ENCODE assay signal across 1 cellular context in the genomic region with DNA sequence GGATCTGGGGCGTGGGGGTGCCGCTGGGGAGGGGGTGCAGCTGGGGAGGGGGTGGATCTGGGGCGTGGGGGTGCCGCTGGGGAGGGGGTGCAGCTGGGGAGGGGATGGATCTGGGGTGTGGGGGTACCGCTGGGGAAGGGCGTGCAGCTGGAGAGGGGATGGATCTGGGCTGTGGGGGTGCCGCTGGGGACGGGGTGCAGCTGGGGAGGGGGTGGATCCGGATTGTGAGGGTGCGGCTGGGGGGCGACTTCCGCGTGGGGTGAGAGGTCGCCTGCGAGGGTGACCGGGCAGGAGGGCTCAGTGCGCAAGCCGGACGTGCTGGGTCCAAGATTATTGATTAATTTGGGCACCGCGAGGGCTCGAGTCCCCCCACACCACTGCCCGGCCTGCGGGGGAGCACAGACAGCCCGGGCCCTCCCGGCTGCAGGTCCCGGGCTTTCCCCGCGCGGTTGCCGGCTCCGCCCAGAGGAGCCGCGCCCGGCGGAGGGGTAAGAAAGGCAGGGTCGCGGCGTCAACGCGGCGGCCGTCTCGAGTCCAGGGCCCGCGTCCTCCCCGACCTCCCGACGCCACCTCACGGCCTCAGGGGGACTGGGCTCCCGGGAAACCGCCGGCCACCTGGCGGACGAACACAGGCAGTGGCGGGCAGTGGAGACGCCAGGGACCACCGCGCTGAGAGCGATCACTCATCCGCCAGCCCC.
A peak's percentile ranks its signal among the peaks of the same experiment; 100 is the strongest.
TF ChIP-seq lines count a peak whose summit lies in the region.

No MANE protein-coding gene starts in this region.

TF ChIP-seq in HepG2, 621 proteins besides CTCF, POLR2A, EP300 and RAD21 (continued from another document and continues in another):
- TF ChIP-seq, protein P1, sequence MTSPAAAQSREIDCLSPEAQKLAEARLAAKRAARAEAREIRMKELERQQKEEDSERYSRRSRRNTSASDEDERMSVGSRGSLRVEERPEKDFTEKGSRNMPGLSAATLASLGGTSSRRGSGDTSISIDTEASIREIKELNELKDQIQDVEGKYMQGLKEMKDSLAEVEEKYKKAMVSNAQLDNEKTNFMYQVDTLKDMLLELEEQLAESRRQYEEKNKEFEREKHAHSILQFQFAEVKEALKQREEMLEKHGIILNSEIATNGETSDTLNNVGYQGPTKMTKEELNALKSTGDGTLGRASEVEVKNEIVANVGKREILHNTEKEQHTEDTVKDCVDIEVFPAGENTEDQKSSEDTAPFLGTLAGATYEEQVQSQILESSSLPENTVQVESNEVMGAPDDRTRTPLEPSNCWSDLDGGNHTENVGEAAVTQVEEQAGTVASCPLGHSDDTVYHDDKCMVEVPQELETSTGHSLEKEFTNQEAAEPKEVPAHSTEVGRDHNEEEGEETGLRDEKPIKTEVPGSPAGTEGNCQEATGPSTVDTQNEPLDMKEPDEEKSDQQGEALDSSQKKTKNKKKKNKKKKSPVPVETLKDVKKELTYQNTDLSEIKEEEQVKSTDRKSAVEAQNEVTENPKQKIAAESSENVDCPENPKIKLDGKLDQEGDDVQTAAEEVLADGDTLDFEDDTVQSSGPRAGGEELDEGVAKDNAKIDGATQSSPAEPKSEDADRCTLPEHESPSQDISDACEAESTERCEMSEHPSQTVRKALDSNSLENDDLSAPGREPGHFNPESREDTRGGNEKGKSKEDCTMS (CRISPR knock-in tag; conservative IDR thresholded peaks at IDR 0.05), result no peak
- TF ChIP-seq, protein P2, sequence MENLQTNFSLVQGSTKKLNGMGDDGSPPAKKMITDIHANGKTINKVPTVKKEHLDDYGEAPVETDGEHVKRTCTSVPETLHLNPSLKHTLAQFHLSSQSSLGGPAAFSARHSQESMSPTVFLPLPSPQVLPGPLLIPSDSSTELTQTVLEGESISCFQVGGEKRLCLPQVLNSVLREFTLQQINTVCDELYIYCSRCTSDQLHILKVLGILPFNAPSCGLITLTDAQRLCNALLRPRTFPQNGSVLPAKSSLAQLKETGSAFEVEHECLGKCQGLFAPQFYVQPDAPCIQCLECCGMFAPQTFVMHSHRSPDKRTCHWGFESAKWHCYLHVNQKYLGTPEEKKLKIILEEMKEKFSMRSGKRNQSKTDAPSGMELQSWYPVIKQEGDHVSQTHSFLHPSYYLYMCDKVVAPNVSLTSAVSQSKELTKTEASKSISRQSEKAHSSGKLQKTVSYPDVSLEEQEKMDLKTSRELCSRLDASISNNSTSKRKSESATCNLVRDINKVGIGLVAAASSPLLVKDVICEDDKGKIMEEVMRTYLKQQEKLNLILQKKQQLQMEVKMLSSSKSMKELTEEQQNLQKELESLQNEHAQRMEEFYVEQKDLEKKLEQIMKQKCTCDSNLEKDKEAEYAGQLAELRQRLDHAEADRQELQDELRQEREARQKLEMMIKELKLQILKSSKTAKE (CRISPR knock-in tag; IDR thresholded peaks at IDR 0.05; ENCODE audit: borderline replicate concordance), result no peak
- TF ChIP-seq RBFOX2 (IDR thresholded peaks at IDR 0.05; ENCODE audit: low read depth, low read length), result no peak
- TF ChIP-seq, protein P3, sequence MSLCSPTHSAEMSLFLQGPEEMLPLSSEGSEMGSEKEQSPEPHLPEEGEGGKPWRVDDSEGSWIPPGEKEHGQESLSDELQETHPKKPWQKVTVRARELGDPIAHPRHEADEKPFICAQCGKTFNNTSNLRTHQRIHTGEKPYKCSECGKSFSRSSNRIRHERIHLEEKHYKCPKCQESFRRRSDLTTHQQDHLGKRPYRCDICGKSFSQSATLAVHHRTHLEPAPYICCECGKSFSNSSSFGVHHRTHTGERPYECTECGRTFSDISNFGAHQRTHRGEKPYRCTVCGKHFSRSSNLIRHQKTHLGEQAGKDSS (CRISPR knock-in tag; IDR thresholded peaks at IDR 0.05; ENCODE audit: borderline replicate concordance, low read depth), result no peak
- TF ChIP-seq MEIS1 (CRISPR knock-in tag; IDR thresholded peaks at IDR 0.05; ENCODE audit: borderline replicate concordance), result no peak
- no peak for TF ChIP-seq KAT7 (CRISPR knock-in tag; IDR thresholded peaks at IDR 0.05; ENCODE audit: borderline replicate concordance)
- TF ChIP-seq, protein P4, sequence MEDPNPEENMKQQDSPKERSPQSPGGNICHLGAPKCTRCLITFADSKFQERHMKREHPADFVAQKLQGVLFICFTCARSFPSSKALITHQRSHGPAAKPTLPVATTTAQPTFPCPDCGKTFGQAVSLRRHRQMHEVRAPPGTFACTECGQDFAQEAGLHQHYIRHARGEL (CRISPR knock-in tag; IDR thresholded peaks at IDR 0.05), result no peak
- TF ChIP-seq NR2C2 (CRISPR knock-in tag; IDR thresholded peaks at IDR 0.05; ENCODE audit: borderline replicate concordance), result no peak; the same call in 1 of the 2 replicates
- TF ChIP-seq RNF2 (conservative IDR thresholded peaks at IDR 0.05; ENCODE audit: low read depth), result no peak
- no peak for TF ChIP-seq ZNF720 (CRISPR knock-in tag; IDR thresholded peaks at IDR 0.05)
- TF ChIP-seq ZZZ3 (CRISPR knock-in tag; IDR thresholded peaks at IDR 0.05; ENCODE audit: borderline replicate concordance), result no peak
- TF ChIP-seq, protein P5, sequence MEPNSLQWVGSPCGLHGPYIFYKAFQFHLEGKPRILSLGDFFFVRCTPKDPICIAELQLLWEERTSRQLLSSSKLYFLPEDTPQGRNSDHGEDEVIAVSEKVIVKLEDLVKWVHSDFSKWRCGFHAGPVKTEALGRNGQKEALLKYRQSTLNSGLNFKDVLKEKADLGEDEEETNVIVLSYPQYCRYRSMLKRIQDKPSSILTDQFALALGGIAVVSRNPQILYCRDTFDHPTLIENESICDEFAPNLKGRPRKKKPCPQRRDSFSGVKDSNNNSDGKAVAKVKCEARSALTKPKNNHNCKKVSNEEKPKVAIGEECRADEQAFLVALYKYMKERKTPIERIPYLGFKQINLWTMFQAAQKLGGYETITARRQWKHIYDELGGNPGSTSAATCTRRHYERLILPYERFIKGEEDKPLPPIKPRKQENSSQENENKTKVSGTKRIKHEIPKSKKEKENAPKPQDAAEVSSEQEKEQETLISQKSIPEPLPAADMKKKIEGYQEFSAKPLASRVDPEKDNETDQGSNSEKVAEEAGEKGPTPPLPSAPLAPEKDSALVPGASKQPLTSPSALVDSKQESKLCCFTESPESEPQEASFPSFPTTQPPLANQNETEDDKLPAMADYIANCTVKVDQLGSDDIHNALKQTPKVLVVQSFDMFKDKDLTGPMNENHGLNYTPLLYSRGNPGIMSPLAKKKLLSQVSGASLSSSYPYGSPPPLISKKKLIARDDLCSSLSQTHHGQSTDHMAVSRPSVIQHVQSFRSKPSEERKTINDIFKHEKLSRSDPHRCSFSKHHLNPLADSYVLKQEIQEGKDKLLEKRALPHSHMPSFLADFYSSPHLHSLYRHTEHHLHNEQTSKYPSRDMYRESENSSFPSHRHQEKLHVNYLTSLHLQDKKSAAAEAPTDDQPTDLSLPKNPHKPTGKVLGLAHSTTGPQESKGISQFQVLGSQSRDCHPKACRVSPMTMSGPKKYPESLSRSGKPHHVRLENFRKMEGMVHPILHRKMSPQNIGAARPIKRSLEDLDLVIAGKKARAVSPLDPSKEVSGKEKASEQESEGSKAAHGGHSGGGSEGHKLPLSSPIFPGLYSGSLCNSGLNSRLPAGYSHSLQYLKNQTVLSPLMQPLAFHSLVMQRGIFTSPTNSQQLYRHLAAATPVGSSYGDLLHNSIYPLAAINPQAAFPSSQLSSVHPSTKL (CRISPR knock-in tag; IDR thresholded peaks at IDR 0.05), result peak; percentile 34; the same call in 1 of the 2 replicates
- no peak for TF ChIP-seq NFIC (IDR thresholded peaks at IDR 0.05; ENCODE audit: low read length)
- TF ChIP-seq NONO (IDR thresholded peaks at IDR 0.05), result no peak
- TF ChIP-seq NONO (CRISPR knock-in tag; conservative IDR thresholded peaks at IDR 0.05), result no peak
- TF ChIP-seq, protein P6, sequence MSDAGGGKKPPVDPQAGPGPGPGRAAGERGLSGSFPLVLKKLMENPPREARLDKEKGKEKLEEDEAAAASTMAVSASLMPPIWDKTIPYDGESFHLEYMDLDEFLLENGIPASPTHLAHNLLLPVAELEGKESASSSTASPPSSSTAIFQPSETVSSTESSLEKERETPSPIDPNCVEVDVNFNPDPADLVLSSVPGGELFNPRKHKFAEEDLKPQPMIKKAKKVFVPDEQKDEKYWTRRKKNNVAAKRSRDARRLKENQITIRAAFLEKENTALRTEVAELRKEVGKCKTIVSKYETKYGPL (CRISPR knock-in tag; IDR thresholded peaks at IDR 0.05), result no peak
- TF ChIP-seq KAT2B (IDR thresholded peaks at IDR 0.05; ENCODE audit: borderline replicate concordance, low read depth, low read length), result no peak
- no peak for TF ChIP-seq ZMYM3 (CRISPR knock-in tag; IDR thresholded peaks at IDR 0.05)
- TF ChIP-seq FOXK1 (CRISPR knock-in tag; IDR thresholded peaks at IDR 0.05; ENCODE audit: borderline replicate concordance, low read depth), result no peak
- no peak for TF ChIP-seq PHF20 (CRISPR knock-in tag; IDR thresholded peaks at IDR 0.05)
- no peak for TF ChIP-seq ZNF660 (CRISPR knock-in tag; IDR thresholded peaks at IDR 0.05; ENCODE audit: borderline replicate concordance, low read depth)
- no peak for TF ChIP-seq ZNF629 (CRISPR knock-in tag; conservative IDR thresholded peaks at IDR 0.05)
- TF ChIP-seq GTF3A (CRISPR knock-in tag; conservative IDR thresholded peaks at IDR 0.05), result no peak
- TF ChIP-seq HHEX (CRISPR knock-in tag; IDR thresholded peaks at IDR 0.05), result no peak
- TF ChIP-seq HDAC6 (IDR thresholded peaks at IDR 0.05; ENCODE audit: low read depth, low read length), result no peak
- no peak for TF ChIP-seq ZNF768 (CRISPR knock-in tag; IDR thresholded peaks at IDR 0.05)
- no peak for TF ChIP-seq ZNF75D (CRISPR knock-in tag; IDR thresholded peaks at IDR 0.05; ENCODE audit: borderline replicate concordance)
- TF ChIP-seq, protein P7, sequence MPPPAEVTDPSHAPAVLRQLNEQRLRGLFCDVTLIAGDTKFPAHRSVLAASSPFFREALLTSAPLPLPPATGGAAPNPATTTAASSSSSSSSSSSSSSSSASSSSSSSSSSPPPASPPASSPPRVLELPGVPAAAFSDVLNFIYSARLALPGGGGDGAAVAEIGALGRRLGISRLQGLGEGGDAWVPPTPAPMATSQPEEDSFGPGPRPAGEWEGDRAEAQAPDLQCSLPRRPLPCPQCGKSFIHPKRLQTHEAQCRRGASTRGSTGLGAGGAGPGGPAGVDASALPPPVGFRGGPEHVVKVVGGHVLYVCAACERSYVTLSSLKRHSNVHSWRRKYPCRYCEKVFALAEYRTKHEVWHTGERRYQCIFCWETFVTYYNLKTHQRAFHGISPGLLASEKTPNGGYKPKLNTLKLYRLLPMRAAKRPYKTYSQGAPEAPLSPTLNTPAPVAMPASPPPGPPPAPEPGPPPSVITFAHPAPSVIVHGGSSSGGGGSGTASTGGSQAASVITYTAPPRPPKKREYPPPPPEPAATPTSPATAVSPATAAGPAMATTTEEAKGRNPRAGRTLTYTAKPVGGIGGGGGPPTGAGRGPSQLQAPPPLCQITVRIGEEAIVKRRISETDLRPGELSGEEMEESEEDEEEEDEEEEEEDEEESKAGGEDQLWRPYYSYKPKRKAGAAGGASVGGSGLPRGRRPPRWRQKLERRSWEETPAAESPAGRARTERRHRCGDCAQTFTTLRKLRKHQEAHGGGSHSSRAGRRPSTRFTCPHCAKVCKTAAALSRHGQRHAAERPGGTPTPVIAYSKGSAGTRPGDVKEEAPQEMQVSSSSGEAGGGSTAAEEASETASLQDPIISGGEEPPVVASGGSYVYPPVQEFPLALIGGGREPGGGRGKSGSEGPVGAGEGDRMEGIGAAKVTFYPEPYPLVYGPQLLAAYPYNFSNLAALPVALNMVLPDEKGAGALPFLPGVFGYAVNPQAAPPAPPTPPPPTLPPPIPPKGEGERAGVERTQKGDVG (CRISPR knock-in tag; IDR thresholded peaks at IDR 0.05; ENCODE audit: borderline replicate concordance), result no peak
- TF ChIP-seq, protein P8, sequence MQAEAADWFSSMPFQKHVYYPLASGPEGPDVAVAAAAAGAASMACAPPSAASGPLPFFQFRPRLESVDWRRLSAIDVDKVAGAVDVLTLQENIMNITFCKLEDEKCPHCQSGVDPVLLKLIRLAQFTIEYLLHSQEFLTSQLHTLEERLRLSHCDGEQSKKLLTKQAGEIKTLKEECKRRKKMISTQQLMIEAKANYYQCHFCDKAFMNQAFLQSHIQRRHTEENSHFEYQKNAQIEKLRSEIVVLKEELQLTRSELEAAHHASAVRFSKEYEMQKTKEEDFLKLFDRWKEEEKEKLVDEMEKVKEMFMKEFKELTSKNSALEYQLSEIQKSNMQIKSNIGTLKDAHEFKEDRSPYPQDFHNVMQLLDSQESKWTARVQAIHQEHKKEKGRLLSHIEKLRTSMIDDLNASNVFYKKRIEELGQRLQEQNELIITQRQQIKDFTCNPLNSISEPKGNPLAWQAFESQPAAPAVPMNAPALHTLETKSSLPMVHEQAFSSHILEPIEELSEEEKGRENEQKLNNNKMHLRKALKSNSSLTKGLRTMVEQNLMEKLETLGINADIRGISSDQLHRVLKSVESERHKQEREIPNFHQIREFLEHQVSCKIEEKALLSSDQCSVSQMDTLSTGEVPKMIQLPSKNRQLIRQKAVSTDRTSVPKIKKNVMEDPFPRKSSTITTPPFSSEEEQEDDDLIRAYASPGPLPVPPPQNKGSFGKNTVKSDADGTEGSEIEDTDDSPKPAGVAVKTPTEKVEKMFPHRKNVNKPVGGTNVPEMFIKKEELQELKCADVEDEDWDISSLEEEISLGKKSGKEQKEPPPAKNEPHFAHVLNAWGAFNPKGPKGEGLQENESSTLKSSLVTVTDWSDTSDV (CRISPR knock-in tag; IDR thresholded peaks at IDR 0.05), result no peak
- TF ChIP-seq, protein P9, sequence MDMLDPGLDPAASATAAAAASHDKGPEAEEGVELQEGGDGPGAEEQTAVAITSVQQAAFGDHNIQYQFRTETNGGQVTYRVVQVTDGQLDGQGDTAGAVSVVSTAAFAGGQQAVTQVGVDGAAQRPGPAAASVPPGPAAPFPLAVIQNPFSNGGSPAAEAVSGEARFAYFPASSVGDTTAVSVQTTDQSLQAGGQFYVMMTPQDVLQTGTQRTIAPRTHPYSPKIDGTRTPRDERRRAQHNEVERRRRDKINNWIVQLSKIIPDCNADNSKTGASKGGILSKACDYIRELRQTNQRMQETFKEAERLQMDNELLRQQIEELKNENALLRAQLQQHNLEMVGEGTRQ (IDR thresholded peaks at IDR 0.05; ENCODE audit: low read depth, low read length), result no peak
- TF ChIP-seq, protein P9 (CRISPR knock-in tag; IDR thresholded peaks at IDR 0.05; ENCODE audit: borderline replicate concordance), result no peak
- TF ChIP-seq XRCC5 (optimal IDR thresholded peaks at IDR 0.05; ENCODE audit: low read length), result no peak
- TF ChIP-seq, protein P10, sequence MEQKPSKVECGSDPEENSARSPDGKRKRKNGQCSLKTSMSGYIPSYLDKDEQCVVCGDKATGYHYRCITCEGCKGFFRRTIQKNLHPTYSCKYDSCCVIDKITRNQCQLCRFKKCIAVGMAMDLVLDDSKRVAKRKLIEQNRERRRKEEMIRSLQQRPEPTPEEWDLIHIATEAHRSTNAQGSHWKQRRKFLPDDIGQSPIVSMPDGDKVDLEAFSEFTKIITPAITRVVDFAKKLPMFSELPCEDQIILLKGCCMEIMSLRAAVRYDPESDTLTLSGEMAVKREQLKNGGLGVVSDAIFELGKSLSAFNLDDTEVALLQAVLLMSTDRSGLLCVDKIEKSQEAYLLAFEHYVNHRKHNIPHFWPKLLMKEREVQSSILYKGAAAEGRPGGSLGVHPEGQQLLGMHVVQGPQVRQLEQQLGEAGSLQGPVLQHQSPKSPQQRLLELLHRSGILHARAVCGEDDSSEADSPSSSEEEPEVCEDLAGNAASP (CRISPR knock-in tag; IDR thresholded peaks at IDR 0.05; ENCODE audit: borderline replicate concordance), result peak; percentile 11; the same call in 1 of the 2 replicates
- TF ChIP-seq MATR3 (CRISPR knock-in tag; IDR thresholded peaks at IDR 0.05), result no peak
- 0 out of 2 replicates have a peak, but pooled peaks have one; percentile 60 for TF ChIP-seq ZNF674 (CRISPR knock-in tag; IDR thresholded peaks at IDR 0.05; ENCODE audit: low read depth)
- no peak for TF ChIP-seq ZNF20 (CRISPR knock-in tag; IDR thresholded peaks at IDR 0.05)
